ENCODE assay signal across 10 cellular contexts in genomic region chr15:23629234-23629805, GRCh38. TPM values are rescaled to one million over a fixed set of nuclear protein-coding genes. Genes with fewer than 3 reads are reported as not detected.
DNase-seq lines count a peak whose midpoint lies in the region; ATAC-seq and TF ChIP-seq lines count a peak whose summit lies in the region.
"Had no signal": no experiment of that assay in that cellular context is flagged by ENCODE, and none has a peak within 500 bp of the region (broad histone marks: within the 10 kb centered on the region; RNA-seq: fewer than 3 reads in every experiment).

No MANE protein-coding gene starts in this region.

- no peaks in the 10 kb centered on the region for H3K27me3 ChIP-seq in right atrium auricular region
- no peaks in the 10 kb centered on the region for H3K27me3 ChIP-seq in foreskin keratinocyte
- H3K27me3 ChIP-seq in CD4-positive, alpha-beta memory T cell (ENCODE audit: insufficient read depth, low read length) = no peaks in the 10 kb centered on the region

- BruUV-seq in OCI-LY7 (replicated peaks; lab: Mats Ljungman, UMichigan) = no TSS peak

- H3K27ac ChIP-seq in right atrium auricular region = no peak overlapping the region
- H3K27ac ChIP-seq in OCI-LY7 (ENCODE audit: low read depth, low read length, poor library complexity, severe bottlenecking) = no peak overlapping the region
- no peak overlapping the region for H3K27ac ChIP-seq in foreskin keratinocyte
- H3K27ac ChIP-seq in CD4-positive, alpha-beta memory T cell (ENCODE audit: low read depth, low read length) = no peak overlapping the region

- H3K36me3 ChIP-seq in right atrium auricular region = no peaks in the 10 kb centered on the region
- no peaks in the 10 kb centered on the region for H3K36me3 ChIP-seq in OCI-LY7 (ENCODE audit: insufficient read depth, low read length)
- H3K36me3 ChIP-seq in CD4-positive, alpha-beta memory T cell (ENCODE audit: insufficient read depth, low read length) = no peaks in the 10 kb centered on the region

- H3K9me3 ChIP-seq in right atrium auricular region (no peaks in the 10 kb centered on the region), OCI-LY7 (ENCODE audit: low read length) (no peaks in the 10 kb centered on the region)
- no peaks in the 10 kb centered on the region for H3K9me3 ChIP-seq in CD4-positive, alpha-beta memory T cell (ENCODE audit: control insufficient read depth in 1 of 2, low read length in 2 of 2)

- H3K4me1 ChIP-seq in right atrium auricular region (no peaks in the 10 kb centered on the region), OCI-LY7 (ENCODE audit: insufficient read depth, low read length, poor library complexity, severe bottlenecking) (no peaks in the 10 kb centered on the region), foreskin keratinocyte (no peaks in the 10 kb centered on the region)
- no peaks in the 10 kb centered on the region for H3K4me1 ChIP-seq in CD4-positive, alpha-beta memory T cell (ENCODE audit: insufficient read depth, low read length)

- CTCF ChIA-PET in OCI-LY7 (lab: Charles Lee; ENCODE audit: unreplicated experiment) = no interaction called here
- CTCF ChIA-PET in CD4-positive, alpha-beta memory T cell (lab: Charles Lee; ENCODE audit: partially characterized antibody) = interaction anchor here (1.3 to 1.4 kb wide), 2 partner anchors 10 to 15 kb away, joined by 6 read pairs; no protein-coding TSS in a partner anchor

- H3K4me3 ChIP-seq in right atrium auricular region (no peak overlapping the region), OCI-LY7 (ENCODE audit: low read depth, low read length, poor library complexity, severe bottlenecking) (no peak overlapping the region)
- H3K4me3 ChIP-seq in CD4-positive, alpha-beta memory T cell (ENCODE audit: low read length in 2 of 2) = no peak overlapping the region

- H3K79me2 ChIP-seq in OCI-LY7 (ENCODE audit: insufficient read depth, low read depth, low read length) = no peaks in the 10 kb centered on the region

- no peaks in the 10 kb centered on the region for H4K20me1 ChIP-seq in OCI-LY7 (ENCODE audit: insufficient read depth, low read length)

- TF ChIP-seq CTCF in right atrium auricular region (IDR thresholded peaks at IDR 0.05) = peak; percentile 25 to 47
- peak; percentile 78 for TF ChIP-seq CTCF in OCI-LY7 (conservative IDR thresholded peaks at IDR 0.05; ENCODE audit: low read length)
- TF ChIP-seq CTCF in foreskin keratinocyte (conservative IDR thresholded peaks at IDR 0.05) = peak; percentile 35

- no peak overlapping the region for H3K4me3 Mint-ChIP-seq in CD4-positive, alpha-beta memory T cell
- H3K4me3 Mint-ChIP-seq: activated naive CD8-positive, alpha-beta T cell treated with anti-CD3 and anti-CD28 coated beads, Interleukin-2, amount 10 ng/mL, durations not matched to agents 7 days and 5 days had no signal

- POLR2A ChIA-PET in OCI-LY7 (lab: Charles Lee) = no interaction called here
- POLR2A ChIA-PET in CD4-positive, alpha-beta memory T cell (lab: Charles Lee; ENCODE audit: partially characterized antibody) = no interaction called here

- H2AFZ ChIP-seq in OCI-LY7 (ENCODE audit: low read length) = no peak overlapping the region

- peaks cover 0 to 6% (median 0%) of the 10 kb centered on the region in 8 donors for H3K9me3 Mint-ChIP-seq in CD4-positive, alpha-beta memory T cell
- H3K9me3 Mint-ChIP-seq: activated naive CD8-positive, alpha-beta T cell treated with anti-CD3 and anti-CD28 coated beads, Interleukin-2, amount 10 ng/mL, durations not matched to agents 7 days and 5 days had no signal

- intact Hi-C loops in Right ventricle myocardium inferior (cut with DNase I) = no loop called here
- intact Hi-C loops in OCI-LY7 (cut with micrococcal nuclease; ENCODE audit: unreplicated experiment) = no loop called here
- intact Hi-C loops in CD4-positive, alpha-beta memory T cell (cut with micrococcal nuclease) = no loop called here

- no peaks in the 10 kb centered on the region for H3K4me1 Mint-ChIP-seq in CD4-positive, alpha-beta memory T cell
- H3K4me1 Mint-ChIP-seq: activated naive CD8-positive, alpha-beta T cell treated with anti-CD3 and anti-CD28 coated beads, Interleukin-2, amount 10 ng/mL, durations not matched to agents 7 days and 5 days had no signal

- ATAC-seq in Right ventricle myocardium inferior = no peak
- ATAC-seq in foreskin keratinocyte = no peak
- no peak for ATAC-seq in GM21515 (IDR thresholded peaks at IDR 0.05; ENCODE audit: unreplicated experiment)
- ATAC-seq in GM21825 (IDR thresholded peaks at IDR 0.05; ENCODE audit: unreplicated experiment) = no peak

- H3K36me3 Mint-ChIP-seq in CD4-positive, alpha-beta memory T cell = no peaks in the 10 kb centered on the region
- H3K36me3 Mint-ChIP-seq: activated naive CD8-positive, alpha-beta T cell treated with anti-CD3 and anti-CD28 coated beads, Interleukin-2, amount 10 ng/mL, durations not matched to agents 7 days and 5 days had no signal

- no peak for DNase-seq in right atrium auricular region (ENCODE audit: low spot score)
- no peak for DNase-seq in Right ventricle myocardium inferior (ENCODE audit: missing footprints)
- DNase-seq in OCI-LY7 (ENCODE audit: low spot score) = peak; percentile 4
- DNase-seq in foreskin keratinocyte = no peak
- no peak for DNase-seq in CD4-positive, alpha-beta memory T cell
- DNase-seq in activated naive CD4-positive, alpha-beta T cell treated with Interleukin-2 at 50 U/mL for 16 hours = no peak
- DNase-seq: activated naive CD8-positive, alpha-beta T cell treated with anti-CD3 and anti-CD28 coated beads, Interleukin-2, amount 10 ng/mL, durations not matched to agents 7 days and 5 days; NCI-H187 had no signal

- H3K27ac Mint-ChIP-seq in CD4-positive, alpha-beta memory T cell = no peak overlapping the region
- H3K27ac Mint-ChIP-seq: activated naive CD8-positive, alpha-beta T cell treated with anti-CD3 and anti-CD28 coated beads, Interleukin-2, amount 10 ng/mL, durations not matched to agents 7 days and 5 days had no signal

- no peak overlapping the region for H3K4me2 ChIP-seq in OCI-LY7 (ENCODE audit: low read length)

- H3K27me3 Mint-ChIP-seq in CD4-positive, alpha-beta memory T cell = peaks cover 3 to 7% of the 10 kb centered on the region in 2 donors
- H3K27me3 Mint-ChIP-seq: activated naive CD8-positive, alpha-beta T cell treated with anti-CD3 and anti-CD28 coated beads, Interleukin-2, amount 10 ng/mL, durations not matched to agents 7 days and 5 days had no signal

- H3K9me2 ChIP-seq in OCI-LY7 (ENCODE audit: insufficient read depth, low read length) = no peaks in the 10 kb centered on the region

RNA-seq across cellular contexts. Expression of gene MAGEL2, which starts 18.3 kb away (rescaled TPM):
- total RNA-seq in right atrium auricular region = under 1 TPM; 0.15 to 0.16 TPM
- total RNA-seq in Right ventricle myocardium inferior = not detected
- total RNA-seq in OCI-LY7 (2014; rRNA removed; shearing (Covaris generic)) = not detected in 2 replicates
- not detected in 2 replicates for total RNA-seq in OCI-LY7 (2022)
- not detected in 2 replicates for total RNA-seq in foreskin keratinocyte
- not detected in 2 replicates for polyA plus RNA-seq in foreskin keratinocyte
- not detected for total RNA-seq in CD4-positive, alpha-beta memory T cell
- not detected for polyA plus RNA-seq in CD4-positive, alpha-beta memory T cell
- total RNA-seq: activated naive CD8-positive, alpha-beta T cell treated with anti-CD3 and anti-CD28 coated beads, Interleukin-2, amount 10 ng/mL, durations not matched to agents 7 days and 5 days had no signal

RNA-seq across cellular contexts. Expression of gene NDN, which starts 57.8 kb away (rescaled TPM):
- 10 to 100 TPM; 51.6 to 72.2 TPM for total RNA-seq in right atrium auricular region
- 40.0 TPM for total RNA-seq in Right ventricle myocardium inferior
- not detected in 2 replicates for total RNA-seq in OCI-LY7 (2014; rRNA removed; shearing (Covaris generic))
- not detected in 2 replicates for total RNA-seq in OCI-LY7 (2022)
- 5.7 and 7.5 TPM in 2 replicates for total RNA-seq in foreskin keratinocyte
- polyA plus RNA-seq in foreskin keratinocyte = 5.9 and 7.8 TPM in 2 replicates
- total RNA-seq in CD4-positive, alpha-beta memory T cell = under 1 TPM in 1 of 2 experiments, not detected in 1; 0.19 TPM
- polyA plus RNA-seq in CD4-positive, alpha-beta memory T cell = under 1 TPM in 1 of 2 donors, not detected in 1; 0.73 TPM
